1 cellular context compared by ENCODE assay signal in the genomic region with DNA sequence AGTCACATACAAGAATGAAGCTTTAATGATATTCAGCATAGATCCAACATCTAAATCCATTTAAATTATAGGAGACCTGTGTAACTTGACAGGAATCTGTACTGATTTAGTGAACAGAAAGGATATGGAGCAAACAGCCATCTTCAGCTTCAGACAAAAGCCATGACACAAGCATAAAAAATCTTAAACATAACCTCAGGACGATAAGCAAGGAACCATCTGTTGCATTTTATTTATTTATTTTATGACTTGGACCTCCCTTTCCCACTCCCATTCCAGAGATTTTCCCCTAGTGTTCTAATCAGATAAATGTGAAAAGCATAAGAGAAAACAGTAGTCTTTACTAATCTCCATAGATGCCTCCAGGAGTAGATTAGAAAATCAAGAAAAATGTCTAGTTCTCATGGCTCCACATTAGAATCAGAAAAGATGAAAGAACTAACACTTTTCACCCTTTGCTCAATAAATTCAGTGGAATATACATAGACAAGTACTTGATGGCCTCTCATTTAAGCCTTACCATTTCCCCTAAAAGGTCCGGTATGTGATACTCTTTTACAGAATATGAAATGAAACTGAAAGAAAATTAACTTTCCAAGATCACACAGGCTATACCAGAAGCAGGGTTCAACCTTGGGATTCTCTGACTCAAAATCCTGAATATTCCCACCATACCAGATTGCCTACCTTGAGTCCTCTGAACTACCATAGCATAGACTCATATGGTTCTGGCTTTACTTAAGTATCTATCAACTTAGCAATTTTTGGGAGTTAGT.
TF ChIP-seq lines count a peak whose summit lies in the region.

No MANE protein-coding gene starts in this region.

TF ChIP-seq in HEK293, 187 proteins besides CTCF, POLR2A, EP300 and RAD21:
- TF ChIP-seq ZNF433 (tag by site-specific recombination; IDR thresholded peaks at IDR 0.05; ENCODE audit: low read depth) (no peak), SCRT2 (tag by site-specific recombination; IDR thresholded peaks at IDR 0.05) (peak; percentile 49)
TF ChIP-seq in HEK293: peak in this region for 1.
